ENCODE assay signal across 8 cellular contexts in the genomic region with DNA sequence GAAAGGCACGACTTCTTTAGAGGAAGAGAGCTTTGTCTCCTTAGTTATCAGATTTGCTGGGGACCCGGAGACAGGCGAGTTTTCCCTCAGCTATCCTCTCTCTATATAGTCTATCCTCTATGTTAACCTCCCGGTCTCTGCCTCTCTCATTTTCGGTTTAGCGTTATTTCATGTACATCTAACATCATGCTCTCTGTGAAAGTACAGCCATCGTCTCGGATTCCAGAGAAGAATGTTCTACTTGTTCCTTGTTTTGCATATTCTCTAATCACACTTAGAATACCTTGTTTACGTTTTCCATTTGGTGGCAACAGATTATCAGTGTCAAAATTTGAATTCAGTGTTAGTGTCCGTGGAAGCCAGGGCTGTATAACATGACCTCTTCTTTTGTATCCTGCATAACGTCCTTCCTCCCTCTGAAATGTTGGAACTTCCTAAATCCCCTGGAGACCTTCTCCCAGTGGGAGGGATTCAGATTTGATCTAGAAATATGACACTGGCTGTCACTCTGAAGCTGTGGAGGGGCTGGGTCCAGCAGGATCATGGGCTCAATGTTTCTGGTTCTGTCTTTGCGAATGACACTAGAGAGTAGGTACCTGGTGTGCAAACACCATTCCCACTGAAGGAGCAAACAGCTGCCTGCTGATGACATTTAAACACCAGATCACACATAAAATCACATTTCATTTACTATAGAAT. TPM values are rescaled to one million over a fixed set of nuclear protein-coding genes. Genes with fewer than 3 reads are reported as not detected.
A peak's percentile ranks its signal among the peaks of the same experiment; 100 is the strongest.
DNase-seq lines count a peak whose midpoint lies in the region; ATAC-seq and TF ChIP-seq lines count a peak whose summit lies in the region.

No MANE protein-coding gene starts in this region.

- H3K27me3 Mint-ChIP-seq in activated T-cell treated with anti-CD3 and anti-CD28 coated beads, Interleukin-2, amount 50 U/mL, for 72 hours (ENCODE audit: low read depth) = peaks cover 49% of the 10 kb centered on the region
- H3K27me3 Mint-ChIP-seq in activated CD8-positive, alpha-beta T cell treated with anti-CD3 and anti-CD28 coated beads for 36 hours = peaks cover 34% of the 10 kb centered on the region

- H3K4me3 Mint-ChIP-seq in activated T-cell treated with anti-CD3 and anti-CD28 coated beads, Interleukin-2, amount 50 U/mL, for 72 hours = peak overlapping the region; percentile 81 to 84
- H3K4me3 Mint-ChIP-seq in activated CD8-positive, alpha-beta T cell treated with anti-CD3 and anti-CD28 coated beads for 36 hours = peak overlapping the region; percentile 69

- H3K4me3 ChIP-seq in right cardiac atrium (ENCODE audit: low read length) (peak overlapping the region; percentile 98), skeletal muscle cell (ENCODE audit: low read depth, low read length) (peak overlapping the region; percentile 79)

- H3K4me1 ChIP-seq in right cardiac atrium (ENCODE audit: control insufficient read depth, insufficient read depth, low read length) = no peaks in the 10 kb centered on the region

- POLR2A ChIA-PET in activated CD8-positive, alpha-beta T cell treated with anti-CD3 and anti-CD28 coated beads for 36 hours (lab: Charles Lee) = no interaction called here

- no peak for TF ChIP-seq CTCF in activated CD8-positive, alpha-beta T cell treated with anti-CD3 and anti-CD28 coated beads for 36 hours (IDR thresholded peaks at IDR 0.05)

- H3K27me3 ChIP-seq in right cardiac atrium (ENCODE audit: control insufficient read depth, insufficient read depth) = no peaks in the 10 kb centered on the region

- 8% methylated on average over 12 of the region's 12 CpGs for WGBS in right cardiac atrium

- peak overlapping the region; percentile 57 for H3K27ac ChIP-seq in right cardiac atrium (ENCODE audit: low read length)

- H3K36me3 Mint-ChIP-seq in activated T-cell treated with anti-CD3 and anti-CD28 coated beads, Interleukin-2, amount 50 U/mL, for 72 hours (ENCODE audit: insufficient read depth in 2 of 2) = no peaks in the 10 kb centered on the region
- H3K36me3 Mint-ChIP-seq in activated CD8-positive, alpha-beta T cell treated with anti-CD3 and anti-CD28 coated beads for 36 hours (ENCODE audit: low read depth) = no peaks in the 10 kb centered on the region

- DNase-seq in activated T-cell treated with anti-CD3 and anti-CD28 coated beads, Interleukin-2, amount 50 U/mL, for 72 hours = no peak
- DNase-seq in activated T-cell treated with anti-CD3 and anti-CD28 coated beads, Interleukin-2, amount 50 U/mL, for 1 hour = no peak
- no peak for DNase-seq in activated CD8-positive, alpha-beta T cell treated with anti-CD3 and anti-CD28 coated beads for 36 hours
- DNase-seq in right cardiac atrium (no peak), skeletal muscle cell (ENCODE audit: low read depth) (no peak)
- DNase-seq in central memory CD4-positive, alpha-beta T cell = no peak

- H3K9me3 Mint-ChIP-seq in activated T-cell treated with anti-CD3 and anti-CD28 coated beads, Interleukin-2, amount 50 U/mL, for 72 hours = no peaks in the 10 kb centered on the region
- H3K9me3 Mint-ChIP-seq in activated CD8-positive, alpha-beta T cell treated with anti-CD3 and anti-CD28 coated beads for 36 hours = no peaks in the 10 kb centered on the region

- peak; percentile 30 to 38 for ATAC-seq in activated T-cell treated with anti-CD3 and anti-CD28 coated beads, Interleukin-2, amount 50 U/mL, for 72 hours (replicated peaks in 1 of 2)
- peak; percentile 30 for ATAC-seq in HG02981 (IDR thresholded peaks at IDR 0.05; ENCODE audit: unreplicated experiment)
- ATAC-seq in activated CD8-positive, alpha-beta T cell treated with anti-CD3 and anti-CD28 coated beads for 36 hours = peak; percentile 13
- ATAC-seq in right cardiac atrium = peak; percentile 44 to 50
- ATAC-seq in HG03280 (IDR thresholded peaks at IDR 0.05; ENCODE audit: unreplicated experiment) = no peak

- peaks cover 6% of the 10 kb centered on the region for H3K4me1 Mint-ChIP-seq in activated T-cell treated with anti-CD3 and anti-CD28 coated beads, Interleukin-2, amount 50 U/mL, for 72 hours (ENCODE audit: low read depth)
- H3K4me1 Mint-ChIP-seq in activated CD8-positive, alpha-beta T cell treated with anti-CD3 and anti-CD28 coated beads for 36 hours (ENCODE audit: low read depth) = peaks cover 7% of the 10 kb centered on the region

- intact Hi-C loops in activated CD8-positive, alpha-beta T cell treated with anti-CD3 and anti-CD28 coated beads for 36 hours (cut with micrococcal nuclease) = no loop called here
- intact Hi-C loops in right cardiac atrium (cut with DNase I) = loop anchor here in 1 of 4 donors (5.0 kb wide), 1 partner anchor 48 kb away; no protein-coding TSS in a partner anchor

- CTCF ChIA-PET in activated CD8-positive, alpha-beta T cell treated with anti-CD3 and anti-CD28 coated beads for 36 hours (lab: Charles Lee) = interaction anchor here (1.1 to 1.2 kb wide), 2 partner anchors 22 to 95 kb away, joined by 3 read pairs; no protein-coding TSS in a partner anchor

- H3K27ac Mint-ChIP-seq in activated T-cell treated with anti-CD3 and anti-CD28 coated beads, Interleukin-2, amount 50 U/mL, for 72 hours = no peak overlapping the region
- no peak overlapping the region for H3K27ac Mint-ChIP-seq in activated CD8-positive, alpha-beta T cell treated with anti-CD3 and anti-CD28 coated beads for 36 hours

- H3K9me3 ChIP-seq in right cardiac atrium (ENCODE audit: control insufficient read depth, low read length) = no peaks in the 10 kb centered on the region

RNA-seq across cellular contexts. Expression of gene CXCL3, which starts 0.7 kb away (rescaled TPM):
- total RNA-seq in activated T-cell treated with anti-CD3 and anti-CD28 coated beads, Interleukin-2, amount 50 U/mL, for 72 hours = not detected
- not detected for total RNA-seq in activated CD8-positive, alpha-beta T cell treated with anti-CD3 and anti-CD28 coated beads for 36 hours
- total RNA-seq in right cardiac atrium = 1 to 10 TPM in 1 of 4 donors, under 1 TPM in 3; 0.50 to 1.9 (median 0.78) TPM
- 2.5 TPM for polyA plus RNA-seq in right cardiac atrium

RNA-seq across cellular contexts. Expression of gene CXCL5, which starts 40.7 kb away (rescaled TPM):
- total RNA-seq in activated T-cell treated with anti-CD3 and anti-CD28 coated beads, Interleukin-2, amount 50 U/mL, for 72 hours = not detected
- total RNA-seq in activated CD8-positive, alpha-beta T cell treated with anti-CD3 and anti-CD28 coated beads for 36 hours = not detected
- not detected for total RNA-seq in right cardiac atrium
- 0.25 TPM for polyA plus RNA-seq in right cardiac atrium

RNA-seq across cellular contexts. Expression of gene PPBP, which starts 51.2 kb away (rescaled TPM):
- total RNA-seq in activated T-cell treated with anti-CD3 and anti-CD28 coated beads, Interleukin-2, amount 50 U/mL, for 72 hours = not detected
- not detected for total RNA-seq in activated CD8-positive, alpha-beta T cell treated with anti-CD3 and anti-CD28 coated beads for 36 hours
- under 1 TPM in 2 of 4 donors, not detected in 2; 0.34 to 0.48 TPM for total RNA-seq in right cardiac atrium
- polyA plus RNA-seq in right cardiac atrium = not detected

RNA-seq across cellular contexts. Expression of gene PF4, which starts 57.4 kb away (rescaled TPM):
- total RNA-seq in activated T-cell treated with anti-CD3 and anti-CD28 coated beads, Interleukin-2, amount 50 U/mL, for 72 hours = not detected
- not detected for total RNA-seq in activated CD8-positive, alpha-beta T cell treated with anti-CD3 and anti-CD28 coated beads for 36 hours
- total RNA-seq in right cardiac atrium = not detected
- 0.18 TPM for polyA plus RNA-seq in right cardiac atrium

RNA-seq across cellular contexts. Expression of gene CXCL2, which starts 59.8 kb away (rescaled TPM):
- not detected for total RNA-seq in activated T-cell treated with anti-CD3 and anti-CD28 coated beads, Interleukin-2, amount 50 U/mL, for 72 hours
- not detected for total RNA-seq in activated CD8-positive, alpha-beta T cell treated with anti-CD3 and anti-CD28 coated beads for 36 hours
- 10 to 100 TPM in 2 of 4 donors, 1 to 10 TPM in 2; 6.2 to 19.1 (median 13.0) TPM for total RNA-seq in right cardiac atrium
- 27.2 TPM for polyA plus RNA-seq in right cardiac atrium
